ENCODE assay signal across 11 cellular contexts in genomic region chr3:13427662-13428603, GRCh38. TPM values are rescaled to one million over a fixed set of nuclear protein-coding genes. Genes with fewer than 3 reads are reported as not detected.
DNase-seq lines count a peak whose midpoint lies in the region; ATAC-seq, FAIRE-seq and TF ChIP-seq lines count a peak whose summit lies in the region.
"Had no signal": no experiment of that assay in that cellular context is flagged by ENCODE, and none has a peak within 500 bp of the region (broad histone marks: within the 10 kb centered on the region; RNA-seq: fewer than 3 reads in every experiment).

No MANE protein-coding gene starts in this region.

- H3K9me3 ChIP-seq in kidney (ENCODE audit: control insufficient read depth in 1 of 2, low read length in 2 of 2): no peaks in the 10 kb centered on the region
- H3K9me3 ChIP-seq: suprapubic skin had no signal

- H3K9me3 Mint-ChIP-seq in immature natural killer cell: no peaks in the 10 kb centered on the region

- H3K36me3 ChIP-seq in KMS-11 (ENCODE audit: insufficient read depth) (no peaks in the 10 kb centered on the region), kidney (ENCODE audit: control insufficient read depth in 1 of 2, insufficient read depth in 2 of 2, low read length in 2 of 2) (no peaks in the 10 kb centered on the region)
- H3K36me3 ChIP-seq: suprapubic skin had no signal

- peaks cover 7 to 8% of the 10 kb centered on the region in 2 donors for H3K4me1 Mint-ChIP-seq in immature natural killer cell

- H3K27ac ChIP-seq in KMS-11: no peak overlapping the region; the same call in 1 of the 2 replicates
- no peak overlapping the region for H3K27ac ChIP-seq in kidney (ENCODE audit: low read depth in 2 of 2, low read length in 2 of 2)
- H3K27ac ChIP-seq: 22Rv1, suprapubic skin had no signal

- H3K79me2 ChIP-seq in KMS-11 (ENCODE audit: insufficient read depth, low read depth): no peaks in the 10 kb centered on the region

- no peak overlapping the region for H3K4me3 Mint-ChIP-seq in immature natural killer cell

- no peak for ATAC-seq in GM21423 (IDR thresholded peaks at IDR 0.05; ENCODE audit: unreplicated experiment)
- no peak for ATAC-seq in HG03439 (IDR thresholded peaks at IDR 0.05; ENCODE audit: unreplicated experiment)

- H3K27me3 Mint-ChIP-seq in immature natural killer cell (ENCODE audit: low read depth in 3 of 3): peaks cover 0 to 2% (median 0%) of the 10 kb centered on the region in 3 donors

- H3K4me1 ChIP-seq in KMS-11 (ENCODE audit: low read depth, poor library complexity, severe bottlenecking): peaks cover 9% of the 10 kb centered on the region
- H3K4me1 ChIP-seq in kidney (ENCODE audit: control insufficient read depth in 1 of 2, insufficient read depth in 1 of 2, low read depth in 1 of 2, low read length in 2 of 2): no peaks in the 10 kb centered on the region
- H3K4me1 ChIP-seq: suprapubic skin had no signal

- H4K20me1 ChIP-seq in KMS-11 (ENCODE audit: insufficient read depth): no peaks in the 10 kb centered on the region

- TF ChIP-seq CTCF in KMS-11 (conservative IDR thresholded peaks at IDR 0.05; ENCODE audit: low read depth, low read length) (no peak), kidney (IDR thresholded peaks at IDR 0.05; ENCODE audit: borderline replicate concordance, extremely low read depth, insufficient read depth) (no peak)

- H3K4me2 ChIP-seq in KMS-11: peak overlapping the region; percentile 26; the same call in 1 of the 2 replicates

- DNase-seq in DMS53 (lab: John Stamatoyannopoulos, UW): peak; percentile 10
- DNase-seq in DMS53 treated with DMSO at 0.1 percent for 48 hours (lab: John Stamatoyannopoulos, UW; ENCODE audit: unreplicated experiment): no peak
- peak; percentile 35 to 45 for DNase-seq in activated CD4-positive, alpha-beta T cell treated with anti-CD3 and anti-CD28 coated beads, Interleukin-2, amount 50 U/mL, for 4 hours
- no peak for DNase-seq in immature natural killer cell
- DNase-seq in kidney: no peak
- DNase-seq: midbrain had no signal

- peak overlapping the region; percentile 14; the same call in 1 of the 2 replicates for H2AFZ ChIP-seq in KMS-11 (ENCODE audit: low read depth)

- intact Hi-C loops in kidney (cut with DNase I): no loop called here

- H3K4me3 ChIP-seq in KMS-11 (IDR thresholded peaks at IDR 0.05; ENCODE audit: insufficient read depth, low read depth, low read length): no peak overlapping the region
- no peak overlapping the region for H3K4me3 ChIP-seq in kidney (ENCODE audit: low read length in 2 of 2)
- H3K4me3 ChIP-seq: suprapubic skin had no signal

- FAIRE-seq in kidney (lab: Jason Lieb, UNC): no peak

- H3K27me3 ChIP-seq in KMS-11 (ENCODE audit: insufficient read depth, low read depth): no peaks in the 10 kb centered on the region
- H3K27me3 ChIP-seq: suprapubic skin had no signal

- no peaks in the 10 kb centered on the region for H3K36me3 Mint-ChIP-seq in immature natural killer cell

- peak overlapping the region in 4 of 6 donors; percentile 22 to 72 (median 36) for H3K27ac Mint-ChIP-seq in immature natural killer cell

- H3K9ac ChIP-seq in KMS-11: no peak overlapping the region
- no peak overlapping the region for H3K9ac ChIP-seq in kidney (ENCODE audit: low read length in 2 of 2)

RNA-seq across cellular contexts. Expression of gene NUP210, which starts 7.8 kb away (rescaled TPM):
- 100 to 1,000 TPM in 1 of 3 donors, 10 to 100 TPM in 2; 10.9 to 120 (median 36.7) TPM for polyA plus RNA-seq in immature natural killer cell
- total RNA-seq in kidney: 22.9 TPM
- 5.6 TPM for polyA plus RNA-seq in kidney (ENCODE audit: insufficient read depth, low read depth, low replicate concordance)

RNA-seq across cellular contexts. Expression of gene HDAC11, which starts 52.2 kb away (rescaled TPM):
- polyA plus RNA-seq in immature natural killer cell (1 to 10 TPM; 5.3 to 8.2 (median 5.4) TPM), kidney (ENCODE audit: insufficient read depth, low read depth, low replicate concordance) (43.7 TPM)
- 28.3 TPM for total RNA-seq in kidney

Comparison
In these comparisons a context has a peak if more than half of its experiments do, and no peak if none do; other contexts are left out.
1. DNase-seq: peak in DMS53 (single experiment) and activated CD4-positive, alpha-beta T cell treated with anti-CD3 and anti-CD28 coated beads, Interleukin-2, amount 50 U/mL, for 4 hours (2 of 2); none in DMS53 treated with DMSO at 0.1 percent for 48 hours (single experiment), immature natural killer cell (0 of 3) and kidney (single experiment).